Comparison of ENCODE assay signal across 28 cellular contexts in the genomic region with DNA sequence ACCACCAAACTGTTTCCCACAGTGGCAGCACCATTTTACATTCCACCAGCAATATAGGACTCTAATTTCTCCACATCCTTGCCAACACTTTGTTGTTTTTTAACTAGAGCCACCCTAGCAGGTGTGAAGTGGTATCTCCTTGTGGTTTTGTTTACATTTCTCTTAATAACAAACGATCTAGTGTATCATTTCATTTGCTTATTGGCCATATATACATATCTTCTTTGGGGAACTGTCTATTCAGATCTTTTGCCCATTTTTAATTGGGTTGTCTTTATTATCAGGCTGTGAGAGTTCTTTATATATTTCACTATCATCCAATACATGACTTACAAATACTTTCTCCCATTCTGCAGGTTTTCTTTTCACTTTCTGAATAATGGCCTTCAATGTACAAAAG.
"Had no signal": no experiment of that assay in that cellular context is flagged by ENCODE, and none has a peak within 500 bp of the region (broad histone marks: within the 10 kb centered on the region; RNA-seq: fewer than 3 reads in every experiment).

No MANE protein-coding gene starts in this region.

- DNase-seq: hippocampal formation; islet precursor cell; left ventricle myocardium inferior; mesendoderm; naive B cell; nucleus accumbens; pancreas; posterior cingulate gyrus; retina; right cardiac atrium; stimulated activated CD4-positive, alpha-beta T cell treated with anti-CD3 and anti-CD28 coated beads, Interleukin-12 subunit alpha, Interleukin-12 subunit beta, amount 100 ng/mL, for 4 hours; stimulated activated CD4-positive, alpha-beta T cell treated with anti-CD3 and anti-CD28 coated beads, Interleukin-15, amount 100 ng/mL, for 24 hours; stimulated activated CD4-positive, alpha-beta T cell treated with anti-CD3 and anti-CD28 coated beads, Interleukin-2, amount 100 ng/mL, for 24 hours; stimulated activated CD4-positive, alpha-beta T cell treated with anti-CD3 and anti-CD28 coated beads, Interleukin-4, amount 100 ng/mL, for 1 hour; stimulated activated naive B cell treated with anti-CD40 and anti-IgM and Interleukin-4, amounts not matched to agents 10 μg/mL and 1 μg/mL and 100 μg/mL, for 72 hours; stimulated activated naive CD8-positive, alpha-beta T cell treated with anti-CD3 and anti-CD28 coated beads, Interleukin-15, Interleukin-2, amounts not matched to agents 100 U/mL and 50 U/mL, for 24 hours; stomach; testis; thyroid gland; transverse colon; uterus had no signal

- H3K4me3 Mint-ChIP-seq: mesothelial cell of epicardium; naive B cell; nephron; neural crest cell; stimulated activated naive B cell treated with anti-CD40 and anti-IgM and Interleukin-4, amounts not matched to agents 10 μg/mL and 1 μg/mL and 100 μg/mL, for 72 hours had no signal

- H3K9me3 ChIP-seq: pancreas, prostate gland, testis, thyroid gland, transverse colon, uterus had no signal

- ATAC-seq: pancreas; right cardiac atrium; sciatic nerve; stimulated activated naive B cell treated with anti-CD40 and anti-IgM and Interleukin-4, amounts not matched to agents 10 μg/mL and 1 μg/mL and 100 μg/mL, for 72 hours; stimulated activated naive CD8-positive, alpha-beta T cell treated with anti-CD3 and anti-CD28 coated beads, Interleukin-15, Interleukin-2, amounts not matched to agents 100 U/mL and 50 U/mL, for 24 hours had no signal

- H3K4me3 ChIP-seq: left ventricle myocardium inferior, lung, pancreas, prostate gland, skin epidermis, stomach, testis, thyroid gland, transverse colon, uterus had no signal

- H3K36me3 ChIP-seq: left ventricle myocardium inferior, pancreas, prostate gland, stomach, thyroid gland, transverse colon, uterus had no signal

- H3K27ac ChIP-seq: left ventricle myocardium inferior, pancreas, prostate gland, skin epidermis, stomach, testis, thyroid gland, transverse colon, uterus had no signal

- H3K27me3 ChIP-seq: pancreas, stomach, testis, thyroid gland, transverse colon, uterus had no signal

- H3K27ac Mint-ChIP-seq: mesothelial cell of epicardium, nephron had no signal

- H3K4me1 ChIP-seq: prostate gland, testis had no signal

- H3K27me3 Mint-ChIP-seq: naive B cell; stimulated activated naive B cell treated with anti-CD40 and anti-IgM and Interleukin-4, amounts not matched to agents 10 μg/mL and 1 μg/mL and 100 μg/mL, for 72 hours had no signal
